In the genomic region with DNA sequence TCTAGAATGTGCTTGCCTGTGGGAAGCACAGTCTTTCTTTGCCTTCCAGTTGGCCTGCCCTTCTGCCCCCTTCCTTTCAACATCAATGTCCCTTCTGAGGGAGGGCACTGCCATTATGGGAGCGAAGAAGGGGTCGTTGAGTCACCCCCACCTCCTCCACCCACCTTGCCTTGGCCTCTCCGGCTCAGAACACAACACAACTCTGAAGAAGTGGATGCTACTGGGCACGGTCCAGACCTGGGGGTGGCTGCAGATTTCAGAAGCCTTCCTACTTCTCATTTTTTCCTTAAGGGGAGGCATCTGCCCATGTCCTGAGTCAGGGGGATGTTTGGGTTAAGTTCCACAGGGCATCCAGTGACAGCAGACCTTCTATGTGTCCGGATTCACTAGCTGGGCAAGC, we compare ENCODE assay signal across 20 cellular contexts.
"Had no signal": no experiment of that assay in that cellular context is flagged by ENCODE, and none has a peak within 500 bp of the region (broad histone marks: within the 10 kb centered on the region; RNA-seq: fewer than 3 reads in every experiment).

No MANE protein-coding gene starts in this region.

- H3K27me3 Mint-ChIP-seq: activated CD8-positive, alpha-beta T cell treated with anti-CD3 and anti-CD28 coated beads for 36 hours had no signal

- H3K27me3 ChIP-seq: brain microvascular endothelial cell, vagina had no signal

- H3K4me2 ChIP-seq: SK-N-SH had no signal

- H3K4me3 ChIP-seq: adrenal gland, thoracic aorta, vagina had no signal

- H3K36me3 ChIP-seq: adrenal gland, brain microvascular endothelial cell, thoracic aorta, vagina had no signal

- H3K9me3 Mint-ChIP-seq: activated naive CD4-positive, alpha-beta T cell treated with anti-CD3 and anti-CD28 coated beads, Interleukin-2, amount 10 ng/mL, durations not matched to agents 7 days and 5 days; nephron progenitor cell had no signal

- H3K4me3 Mint-ChIP-seq: activated CD8-positive, alpha-beta T cell treated with anti-CD3 and anti-CD28 coated beads for 36 hours; activated naive CD4-positive, alpha-beta T cell treated with anti-CD3 and anti-CD28 coated beads, Interleukin-2, amount 10 ng/mL, durations not matched to agents 7 days and 5 days; nephron progenitor cell had no signal

- H3K9me3 ChIP-seq: adrenal gland, SK-N-SH, thoracic aorta, vagina had no signal

- H3K27ac ChIP-seq: adrenal gland, brain microvascular endothelial cell, vagina, VCaP had no signal

- H3K9ac ChIP-seq: SK-N-SH had no signal

- FAIRE-seq: endometrium, keratinocyte had no signal

- H3K36me3 Mint-ChIP-seq: activated naive CD4-positive, alpha-beta T cell treated with anti-CD3 and anti-CD28 coated beads, Interleukin-2, amount 10 ng/mL, durations not matched to agents 7 days and 5 days had no signal

- DNase-seq: activated CD4-positive, alpha-beta T cell treated with anti-CD3 and anti-CD28 coated beads for 4 hours; activated CD8-positive, alpha-beta T cell treated with anti-CD3 and anti-CD28 coated beads for 36 hours; activated naive CD4-positive, alpha-beta T cell treated with anti-CD3 and anti-CD28 coated beads, Interleukin-2, amount 10 ng/mL, durations not matched to agents 7 days and 5 days; brain microvascular endothelial cell; cerebellar nuclear complex; mammary epithelial cell; nephron progenitor cell; SK-N-SH; stimulated activated CD4-positive, alpha-beta T cell treated with anti-CD3 and anti-CD28 coated beads, Interleukin-4, amount 100 ng/mL, for 1 hour; stimulated activated CD8-positive, alpha-beta memory T cell treated with anti-CD3 and anti-CD28 coated beads, Interleukin-4, amount 100 ng/mL, for 48 hours; stimulated activated naive CD8-positive, alpha-beta T cell treated with anti-CD3 and anti-CD28 coated beads, Interleukin-15, Interleukin-2, amounts not matched to agents 100 U/mL and 50 U/mL, for 24 hours; T-helper 1 cell had no signal

- ATAC-seq: activated CD8-positive, alpha-beta T cell treated with anti-CD3 and anti-CD28 coated beads for 36 hours; esophagus mucosa; stimulated activated naive CD8-positive, alpha-beta T cell treated with anti-CD3 and anti-CD28 coated beads, Interleukin-15, Interleukin-2, amounts not matched to agents 100 U/mL and 50 U/mL, for 24 hours had no signal

- H3K27ac Mint-ChIP-seq: activated CD8-positive, alpha-beta T cell treated with anti-CD3 and anti-CD28 coated beads for 36 hours; activated naive CD4-positive, alpha-beta T cell treated with anti-CD3 and anti-CD28 coated beads, Interleukin-2, amount 10 ng/mL, durations not matched to agents 7 days and 5 days; activated T-helper 2 cell treated with anti-CD3 and anti-CD28 coated beads, Interferon-gamma antibody, Interleukin-2, Interleukin-4, amounts not matched to agents 10 μg/mL and 5 μg/mL and 100 μg/mL, durations not matched to agents 14 hours and 24 hours and 36 hours; nephron progenitor cell had no signal

- H3K4me1 ChIP-seq: adrenal gland had no signal
